Comparison of ENCODE assay signal across 10 cellular contexts in genomic region chr17:1834378-1835149, GRCh38. TPM values are rescaled to one million over a fixed set of nuclear protein-coding genes. Genes with fewer than 3 reads are reported as not detected.
DNase-seq lines count a peak whose midpoint lies in the region; ATAC-seq and TF ChIP-seq lines count a peak whose summit lies in the region.
"Had no signal": no experiment of that assay in that cellular context is flagged by ENCODE, and none has a peak within 500 bp of the region (broad histone marks: within the 10 kb centered on the region; RNA-seq: fewer than 3 reads in every experiment).

No MANE protein-coding gene starts in this region.

- peak overlapping the region; percentile 83 for H3K27ac Mint-ChIP-seq in T-helper 2 cell treated with Interferon-gamma antibody and Interleukin-4, amounts not matched to agents 5 μg/mL and 100 μg/mL, for 36 hours
- H3K27ac Mint-ChIP-seq in stimulated activated naive B cell treated with anti-CD40 and anti-IgM and Interleukin-4, amounts not matched to agents 10 μg/mL and 1 μg/mL and 100 μg/mL, for 72 hours = peak overlapping the region; percentile 80
- peak overlapping the region in 2 of 7 donors; percentile 41 to 60 for H3K27ac Mint-ChIP-seq in CD14-positive monocyte

- peaks cover 38% of the 10 kb centered on the region for H3K36me3 Mint-ChIP-seq in T-helper 2 cell treated with Interferon-gamma antibody and Interleukin-4, amounts not matched to agents 5 μg/mL and 100 μg/mL, for 36 hours (ENCODE audit: low read depth)
- peaks cover 15 to 30% of the 10 kb centered on the region in 2 donors for H3K36me3 Mint-ChIP-seq in stimulated activated naive B cell treated with anti-CD40 and anti-IgM and Interleukin-4, amounts not matched to agents 10 μg/mL and 1 μg/mL and 100 μg/mL, for 72 hours
- H3K36me3 Mint-ChIP-seq in CD14-positive monocyte = peaks cover 15 to 26% of the 10 kb centered on the region in 2 donors

- no peaks in the 10 kb centered on the region for H3K27me3 Mint-ChIP-seq in T-helper 2 cell treated with Interferon-gamma antibody and Interleukin-4, amounts not matched to agents 5 μg/mL and 100 μg/mL, for 36 hours (ENCODE audit: low read depth)
- no peaks in the 10 kb centered on the region for H3K27me3 Mint-ChIP-seq in stimulated activated naive B cell treated with anti-CD40 and anti-IgM and Interleukin-4, amounts not matched to agents 10 μg/mL and 1 μg/mL and 100 μg/mL, for 72 hours
- peaks cover 0 to 2% (median 0%) of the 10 kb centered on the region in 3 donors for H3K27me3 Mint-ChIP-seq in CD14-positive monocyte (ENCODE audit: low read depth in 3 of 3)

- intact Hi-C loops in CD14-positive monocyte (cut with micrococcal nuclease) = loop anchor here (5.0 to 10.0 kb wide), 2 partner anchors 110 to 117 kb away; partner anchors contain the start of gene WDR81 (in 1 of the 2)

- peak; percentile 51 for DNase-seq in activated naive CD4-positive, alpha-beta T cell treated with Interleukin-2 at 50 U/mL for 16 hours
- DNase-seq in activated naive CD4-positive, alpha-beta T cell (lab: John Stamatoyannopoulos, UW) = no peak
- peak; percentile 72 for DNase-seq in T-helper 2 cell treated with Interferon-gamma antibody and Interleukin-4, amounts not matched to agents 5 μg/mL and 100 μg/mL, for 36 hours (ENCODE audit: low spot score)
- DNase-seq in stimulated activated naive B cell treated with anti-CD40 and anti-IgM and Interleukin-4, amounts not matched to agents 10 μg/mL and 1 μg/mL and 100 μg/mL, for 72 hours = peak; percentile 24
- DNase-seq in NCI-H526 treated with DMSO at 0.1 percent for 48 hours (lab: John Stamatoyannopoulos, UW) (no peak), CD14-positive monocyte (ENCODE audit: low spot score) (no peak), NCI-H1417 treated with DMSO at 0.1 percent for 48 hours (lab: John Stamatoyannopoulos, UW) (no peak)
- DNase-seq: BE2C, NCI-H345 had no signal

- H3K9me3 Mint-ChIP-seq in T-helper 2 cell treated with Interferon-gamma antibody and Interleukin-4, amounts not matched to agents 5 μg/mL and 100 μg/mL, for 36 hours = no peaks in the 10 kb centered on the region
- no peaks in the 10 kb centered on the region for H3K9me3 Mint-ChIP-seq in stimulated activated naive B cell treated with anti-CD40 and anti-IgM and Interleukin-4, amounts not matched to agents 10 μg/mL and 1 μg/mL and 100 μg/mL, for 72 hours
- H3K9me3 Mint-ChIP-seq in CD14-positive monocyte = peaks cover 0 to 1% (median 0%) of the 10 kb centered on the region in 7 donors

- peak; percentile 63 for ATAC-seq in HG02885 (IDR thresholded peaks at IDR 0.05; ENCODE audit: poor library complexity, unreplicated experiment)
- ATAC-seq in stimulated activated naive B cell treated with anti-CD40 and anti-IgM and Interleukin-4, amounts not matched to agents 10 μg/mL and 1 μg/mL and 100 μg/mL, for 72 hours (replicated peaks) = peak; percentile 44 to 51

- no peak for TF ChIP-seq CTCF in CD14-positive monocyte (IDR thresholded peaks at IDR 0.05)

- H3K4me1 Mint-ChIP-seq in T-helper 2 cell treated with Interferon-gamma antibody and Interleukin-4, amounts not matched to agents 5 μg/mL and 100 μg/mL, for 36 hours (ENCODE audit: low read depth) = peaks cover 36% of the 10 kb centered on the region
- peaks cover 26 to 34% of the 10 kb centered on the region in 2 donors for H3K4me1 Mint-ChIP-seq in stimulated activated naive B cell treated with anti-CD40 and anti-IgM and Interleukin-4, amounts not matched to agents 10 μg/mL and 1 μg/mL and 100 μg/mL, for 72 hours
- H3K4me1 Mint-ChIP-seq in CD14-positive monocyte = peaks cover 29% of the 10 kb centered on the region

- H3K4me3 Mint-ChIP-seq in T-helper 2 cell treated with Interferon-gamma antibody and Interleukin-4, amounts not matched to agents 5 μg/mL and 100 μg/mL, for 36 hours = peak overlapping the region; percentile 47
- peak overlapping the region in 1 of 2 donors; percentile 14 for H3K4me3 Mint-ChIP-seq in stimulated activated naive B cell treated with anti-CD40 and anti-IgM and Interleukin-4, amounts not matched to agents 10 μg/mL and 1 μg/mL and 100 μg/mL, for 72 hours
- H3K4me3 Mint-ChIP-seq in CD14-positive monocyte = no peak overlapping the region

RNA-seq across cellular contexts. Expression of gene RPA1, which starts 4.8 kb away (rescaled TPM):
- 10 to 100 TPM; 23.8 to 27.4 TPM for polyA plus RNA-seq in CD14-positive monocyte

RNA-seq across cellular contexts. Expression of gene SMYD4, which starts 4.9 kb away (rescaled TPM):
- polyA plus RNA-seq in CD14-positive monocyte = 1 to 10 TPM; 3.2 to 6.1 TPM

Comparison
In these comparisons a context has a peak if more than half of its experiments do, and no peak if none do; other contexts are left out.
1. DNase-seq: peak in activated naive CD4-positive, alpha-beta T cell treated with Interleukin-2 at 50 U/mL for 16 hours (single experiment), T-helper 2 cell treated with Interferon-gamma antibody and Interleukin-4, amounts not matched to agents 5 μg/mL and 100 μg/mL, for 36 hours (single experiment) and stimulated activated naive B cell treated with anti-CD40 and anti-IgM and Interleukin-4, amounts not matched to agents 10 μg/mL and 1 μg/mL and 100 μg/mL, for 72 hours (single experiment); none in activated naive CD4-positive, alpha-beta T cell (0 of 4), NCI-H526 treated with DMSO at 0.1 percent for 48 hours (single experiment), CD14-positive monocyte (single experiment) and NCI-H1417 treated with DMSO at 0.1 percent for 48 hours (single experiment).